ENCODE assay signal across 9 cellular contexts in genomic region chr12:47817272-47818006, GRCh38.
DNase-seq lines count a peak whose midpoint lies in the region; ATAC-seq and TF ChIP-seq lines count a peak whose summit lies in the region.
"Had no signal": no experiment of that assay in that cellular context is flagged by ENCODE, and none has a peak within 500 bp of the region (broad histone marks: within the 10 kb centered on the region; RNA-seq: fewer than 3 reads in every experiment).

No MANE protein-coding gene starts in this region.

- H3F3A ChIP-seq in SU-DHL-6 (ENCODE audit: insufficient read depth) = peaks cover 16% of the 10 kb centered on the region

- no peak overlapping the region for H2AFZ ChIP-seq in SU-DHL-6 (ENCODE audit: low read depth, low read length, severe bottlenecking)

- no peaks in the 10 kb centered on the region for H4K20me1 ChIP-seq in SU-DHL-6 (ENCODE audit: low read depth, low read length)

- TF ChIP-seq CTCF in GM06990 (IDR thresholded peaks at IDR 0.05; ENCODE audit: insufficient read depth, low read length, poor library complexity, severe bottlenecking) = peak; percentile 41
- peak; percentile 13 for TF ChIP-seq CTCF in SU-DHL-6 (IDR thresholded peaks at IDR 0.05; ENCODE audit: insufficient read depth, low read length, poor library complexity, severe bottlenecking)
- peak; percentile 42 for TF ChIP-seq CTCF in fibroblast of pulmonary artery (IDR thresholded peaks at IDR 0.05; ENCODE audit: low read length, missing control alignments)
- TF ChIP-seq CTCF in retinal pigment epithelial cell (conservative IDR thresholded peaks at IDR 0.05; ENCODE audit: low read depth, low read length) = peak; percentile 40

- H3K27me3 ChIP-seq in GM06990 (replicated peaks; ENCODE audit: control insufficient read depth, insufficient read depth, low read length) (no peaks in the 10 kb centered on the region), SU-DHL-6 (ENCODE audit: low read length) (no peaks in the 10 kb centered on the region)

- peak overlapping the region; percentile 68 for H3K27ac ChIP-seq in SU-DHL-6 (ENCODE audit: low read depth, low read length)
- H3K27ac ChIP-seq: HL-60 had no signal

- H3K9ac ChIP-seq in SU-DHL-6 (ENCODE audit: low read length) = peak overlapping the region; percentile 74

- H3K36me3 ChIP-seq in GM06990 (ENCODE audit: control insufficient read depth, insufficient read depth, low read length) (no peaks in the 10 kb centered on the region), SU-DHL-6 (ENCODE audit: low read length) (0 out of 2 replicates have a peak, but pooled peaks cover 4% of the 10 kb centered on the region)

- peak overlapping the region; percentile 71 for H3K4me2 ChIP-seq in SU-DHL-6 (ENCODE audit: low read depth, low read length, poor library complexity, severe bottlenecking)

- ATAC-seq in activated CD4-positive, CD25-positive, alpha-beta regulatory T cell treated with anti-CD3 and anti-CD28 coated beads, Interleukin-2, amount 50 U/mL, for 24 hours = no peak

- no peaks in the 10 kb centered on the region for H3K9me3 ChIP-seq in SU-DHL-6 (ENCODE audit: insufficient read depth, low read length)

- no peaks in the 10 kb centered on the region for H3K9me2 ChIP-seq in SU-DHL-6 (replicated peaks; ENCODE audit: insufficient read depth, low read length)

- peaks cover 61% of the 10 kb centered on the region for H3K79me2 ChIP-seq in SU-DHL-6 (ENCODE audit: insufficient read depth, low read length)

- no peak for DNase-seq in GM06990 (ENCODE audit: extremely low read depth, insufficient read length)
- DNase-seq in fibroblast of pulmonary artery (ENCODE audit: low read depth) = no peak
- no peak for DNase-seq in retinal pigment epithelial cell (ENCODE audit: low read depth)
- no peak for DNase-seq in AG20443 (ENCODE audit: low spot score)
- DNase-seq in AG08395 (ENCODE audit: low spot score) = no peak
- DNase-seq in NCI-H1092 treated with DMSO at 0.1 percent for 48 hours (lab: John Stamatoyannopoulos, UW) = no peak

- H3K4me3 ChIP-seq in GM06990 (replicated peaks; ENCODE audit: low read depth, low read length) (peak overlapping the region; percentile 31), SU-DHL-6 (ENCODE audit: insufficient read depth, low read length, poor library complexity, severe bottlenecking) (peak overlapping the region; percentile 69), fibroblast of pulmonary artery (replicated peaks; ENCODE audit: low read depth, low read length) (peak overlapping the region; percentile 92), retinal pigment epithelial cell (ENCODE audit: low read length) (peak overlapping the region; percentile 78)

Comparison
In these comparisons a context has a peak if more than half of its experiments do, and no peak if none do; other contexts are left out.
1. H3K4me3 ChIP-seq: peak in every context shown above with its lines; median percentile 92 in fibroblast of pulmonary artery; 78 in retinal pigment epithelial cell; 69 in SU-DHL-6; 31 in GM06990.